ENCODE assay signal across 8 cellular contexts in genomic region chr2:86441392-86441788, GRCh38. TPM values are rescaled to one million over a fixed set of nuclear protein-coding genes. Genes with fewer than 3 reads are reported as not detected.
DNase-seq lines count a peak whose midpoint lies in the region; ATAC-seq and TF ChIP-seq lines count a peak whose summit lies in the region.

No MANE protein-coding gene starts in this region.

- in situ Hi-C loops in Panc1 (cut with HindIII; ENCODE audit: low pct_unique_long_range_greater_than_20kb, low sequenced_read_pairs) = no loop called here

- POLR2A ChIA-PET in Panc1 (lab: Charles Lee) = interaction anchor here (0.6 to 1.3 kb wide), 4 partner anchors 17 to 223 kb away, joined by 3 to 4 read pairs (median 4); no protein-coding TSS in a partner anchor

- H3K4me3 ChIP-seq in Panc1 (ENCODE audit: low read depth in 2 of 2, low read length in 2 of 2) (peak overlapping the region; percentile 87 to 91), fibroblast of mammary gland (ENCODE audit: control insufficient read depth, low read depth, low read length) (peak overlapping the region; percentile 58), skeletal muscle satellite cell (ENCODE audit: low read length) (peak overlapping the region; percentile 83)

- ATAC-seq in GM19395 (IDR thresholded peaks at IDR 0.05; ENCODE audit: unreplicated experiment) (peak; percentile 23), Panc1 (peak; percentile 52; the same call in 1 of the 2 replicates)
- ATAC-seq in activated CD4-positive, CD25-positive, alpha-beta regulatory T cell treated with anti-CD3 and anti-CD28 coated beads, Interleukin-2, amount 50 U/mL, for 24 hours = no peak

- CTCF ChIA-PET in Panc1 (lab: Charles Lee) = interaction anchor here (0.7 to 1.2 kb wide), 5 partner anchors 42 to 353 kb away, joined by 3 read pairs; no protein-coding TSS in a partner anchor

- no TSS peak for BruUV-seq in Panc1 (replicated peaks; lab: Mats Ljungman, UMichigan)

- peak overlapping the region; percentile 69 for H3K4me2 ChIP-seq in skeletal muscle satellite cell (ENCODE audit: low read length)

- H3K27ac ChIP-seq in 22Rv1 (peak overlapping the region; percentile 95), Panc1 (ENCODE audit: low read length) (peak overlapping the region; percentile 95; the same call in 1 of the 2 replicates)

- H3K27me3 ChIP-seq in Panc1 (ENCODE audit: control insufficient read depth, insufficient read depth, low read length) = no peaks in the 10 kb centered on the region
- H3K27me3 ChIP-seq in skeletal muscle satellite cell (ENCODE audit: control insufficient read depth, insufficient read depth, low read length) = no peaks in the 10 kb centered on the region

- TF ChIP-seq CTCF in 22Rv1 (IDR thresholded peaks at IDR 0.05) (no peak), Panc1 (IDR thresholded peaks at IDR 0.05) (no peak), fibroblast of mammary gland (conservative IDR thresholded peaks at IDR 0.05; ENCODE audit: control insufficient read depth, insufficient read depth, low read depth, low read length) (no peak)

- H3K9me3 ChIP-seq in Panc1 (ENCODE audit: control insufficient read depth, insufficient read depth, low read depth, low read length) = peaks cover 38% of the 10 kb centered on the region
- H3K9me3 ChIP-seq in skeletal muscle satellite cell (replicated peaks; ENCODE audit: low read length) = peaks cover 7% of the 10 kb centered on the region

- DNase-seq in Panc1 (ENCODE audit: low read depth, low spot score) (no peak), fibroblast of mammary gland (ENCODE audit: low read depth) (peak; percentile 6), LoVo (ENCODE audit: low spot score) (no peak)
- DNase-seq in activated effector memory CD4-positive, alpha-beta T cell treated with Interleukin-2 at 50 U/mL for 16 hours = no peak

- H3K36me3 ChIP-seq in Panc1 (ENCODE audit: control insufficient read depth, insufficient read depth, low read length) (peaks cover 5% of the 10 kb centered on the region), skeletal muscle satellite cell (ENCODE audit: insufficient read depth, low read length) (peaks cover 3% of the 10 kb centered on the region)

- H3K4me1 ChIP-seq in Panc1 (ENCODE audit: control insufficient read depth, insufficient read depth, low read length) (peaks cover 12% of the 10 kb centered on the region), skeletal muscle satellite cell (ENCODE audit: control insufficient read depth, insufficient read depth, low read length) (peaks cover 10% of the 10 kb centered on the region)

- peak overlapping the region; percentile 84 for H3K9ac ChIP-seq in skeletal muscle satellite cell (ENCODE audit: low read depth, low read length)

- intact Hi-C loops in Panc1 (cut with micrococcal nuclease; ENCODE audit: unreplicated experiment) = no loop called here

RNA-seq across cellular contexts. Expression of gene KDM3A, which starts 0.2 kb away (rescaled TPM):
- 48.4 TPM for total RNA-seq in Panc1 (2021; ENCODE audit: unreplicated experiment)
- 19.2 TPM for polyA plus RNA-seq in Panc1 (2012; ENCODE audit: insufficient read length)
- total RNA-seq in skeletal muscle satellite cell (2012; rRNA removed) = 19.0 and 24.0 TPM in 2 replicates

Comparison
In these comparisons a context has a peak if more than half of its experiments do, and no peak if none do; other contexts are left out.
1. ATAC-seq: peak in GM19395 (single experiment) and Panc1 (single experiment); none in activated CD4-positive, CD25-positive, alpha-beta regulatory T cell treated with anti-CD3 and anti-CD28 coated beads, Interleukin-2, amount 50 U/mL, for 24 hours (0 of 2).
2. Peak in every context shown above with its lines, with median percentiles within 50 percentile points of each other: H3K4me3 ChIP-seq.